In the genomic region with DNA sequence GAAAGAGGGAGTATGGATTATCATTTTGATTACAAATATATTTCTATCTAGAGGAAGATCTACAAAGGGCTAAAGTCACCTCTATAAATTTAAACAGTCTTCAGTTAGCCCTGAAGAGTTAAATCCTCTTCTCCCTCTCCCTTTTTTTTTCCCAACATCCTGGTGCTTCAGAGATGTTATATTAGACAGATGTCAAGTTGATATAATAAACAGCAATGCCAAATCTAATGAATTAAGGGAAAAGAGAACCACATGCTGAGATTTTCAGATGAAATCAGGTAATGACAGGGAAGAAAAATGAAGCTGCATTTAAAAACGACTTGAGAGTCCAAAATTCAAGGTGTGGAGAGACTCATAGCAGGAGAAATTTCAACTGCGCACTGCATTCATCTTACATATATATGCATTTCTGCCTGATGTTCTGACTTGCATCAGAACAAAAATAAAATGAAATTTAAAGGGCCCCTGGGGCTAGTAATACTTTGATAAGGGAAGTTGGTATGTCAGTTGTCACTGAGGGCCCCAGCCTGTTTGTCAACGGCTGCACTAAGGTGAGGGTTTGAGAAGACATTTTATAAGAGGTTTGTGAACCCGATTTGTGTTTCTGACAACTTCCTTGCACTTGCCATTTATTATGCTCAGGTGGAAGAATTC, we compare ENCODE assay signal across 19 cellular contexts.
DNase-seq lines count a peak whose midpoint lies in the region; ATAC-seq and TF ChIP-seq lines count a peak whose summit lies in the region.
"Had no signal": no experiment of that assay in that cellular context is flagged by ENCODE, and none has a peak within 500 bp of the region (broad histone marks: within the 10 kb centered on the region; RNA-seq: fewer than 3 reads in every experiment).

No MANE protein-coding gene starts in this region.

- H3K27ac Mint-ChIP-seq in activated CD4-positive, alpha-beta memory T cell treated with anti-CD3 and anti-CD28 coated beads for 36 hours = no peak overlapping the region
- H3K27ac Mint-ChIP-seq: CD4-positive, alpha-beta memory T cell; HFFc6 had no signal

- no peak overlapping the region for H3K14ac ChIP-seq in neuronal stem cell (ENCODE audit: low read length)

- no peak overlapping the region for H3K9ac ChIP-seq in neuronal stem cell (ENCODE audit: low read depth, low read length, poor library complexity)

- H4K8ac ChIP-seq in neuronal stem cell (ENCODE audit: low read depth, low read length) = no peak overlapping the region

- no peak for ATAC-seq in GM19455 (IDR thresholded peaks at IDR 0.05; ENCODE audit: unreplicated experiment)
- no peak for ATAC-seq in activated T-cell treated with anti-CD3 and anti-CD28 coated beads, Interleukin-2, amount 50 U/mL, for 4 hours
- ATAC-seq: A549, HepG2 had no signal

- H4K91ac ChIP-seq in neuronal stem cell (ENCODE audit: low read depth, low read length, poor library complexity) = no peak overlapping the region

- CTCF ChIA-PET in activated CD4-positive, alpha-beta memory T cell treated with anti-CD3 and anti-CD28 coated beads for 36 hours (lab: Charles Lee) = interaction anchor here (0.8 kb wide), 1 partner anchor 25 kb away, joined by 3 read pairs; no protein-coding TSS in a partner anchor

- H2AK5ac ChIP-seq in neuronal stem cell (ENCODE audit: low read depth, low read length) = no peak overlapping the region

- peak overlapping the region in 3 of 4 donors; percentile 32 to 69 (median 61) for H3K27ac ChIP-seq in esophagus muscularis mucosa (replicated peaks in 1 of 4)
- no peak overlapping the region for H3K27ac ChIP-seq in neuronal stem cell (replicated peaks; ENCODE audit: low read length)
- H3K27ac ChIP-seq: A549, C4-2B had no signal

- no peak overlapping the region for H3K4me3 Mint-ChIP-seq in activated CD4-positive, alpha-beta memory T cell treated with anti-CD3 and anti-CD28 coated beads for 36 hours
- H3K4me3 Mint-ChIP-seq in activated T-cell treated with anti-CD3 and anti-CD28 coated beads, Interleukin-2, amount 50 U/mL, for 4 hours = no peak overlapping the region
- H3K4me3 Mint-ChIP-seq: CD4-positive, alpha-beta memory T cell; HFFc6 had no signal

- no peak overlapping the region for H3K23ac ChIP-seq in neuronal stem cell (ENCODE audit: low read depth, low read length, poor library complexity)

- H3K27me3 Mint-ChIP-seq in activated CD4-positive, alpha-beta memory T cell treated with anti-CD3 and anti-CD28 coated beads for 36 hours = peaks cover 32% of the 10 kb centered on the region
- H3K27me3 Mint-ChIP-seq in activated T-cell treated with anti-CD3 and anti-CD28 coated beads, Interleukin-2, amount 50 U/mL, for 4 hours (ENCODE audit: low read depth) = peaks cover 32% of the 10 kb centered on the region

- no peak for TF ChIP-seq EP300 in esophagus muscularis mucosa (IDR thresholded peaks at IDR 0.05)

- H2BK120ac ChIP-seq in neuronal stem cell (ENCODE audit: low read depth, low read length) = no peak overlapping the region

- TF ChIP-seq POLR2A in NB4 (IDR thresholded peaks at IDR 0.05; ENCODE audit: extremely low read depth, insufficient read length) (no peak), esophagus muscularis mucosa (IDR thresholded peaks at IDR 0.05; ENCODE audit: low read depth) (no peak)

- H3K4me1 Mint-ChIP-seq in activated CD4-positive, alpha-beta memory T cell treated with anti-CD3 and anti-CD28 coated beads for 36 hours (ENCODE audit: low read depth) = no peaks in the 10 kb centered on the region
- no peaks in the 10 kb centered on the region for H3K4me1 Mint-ChIP-seq in activated T-cell treated with anti-CD3 and anti-CD28 coated beads, Interleukin-2, amount 50 U/mL, for 4 hours (ENCODE audit: low read depth)

- no peak overlapping the region for H2BK12ac ChIP-seq in neuronal stem cell (ENCODE audit: low read length)

- H3K9me3 ChIP-seq in esophagus muscularis mucosa (no peaks in the 10 kb centered on the region), neuronal stem cell (replicated peaks in 1 of 2; ENCODE audit: control insufficient read depth in 2 of 2, insufficient read depth in 1 of 2, low read depth in 1 of 2, low read length in 2 of 2) (no peaks in the 10 kb centered on the region)
- H3K9me3 ChIP-seq: A549, BE2C had no signal

- H3K9me3 Mint-ChIP-seq in activated CD4-positive, alpha-beta memory T cell treated with anti-CD3 and anti-CD28 coated beads for 36 hours = no peaks in the 10 kb centered on the region
- no peaks in the 10 kb centered on the region for H3K9me3 Mint-ChIP-seq in activated T-cell treated with anti-CD3 and anti-CD28 coated beads, Interleukin-2, amount 50 U/mL, for 4 hours
- H3K9me3 Mint-ChIP-seq: HFFc6 had no signal

- POLR2A ChIA-PET in activated CD4-positive, alpha-beta memory T cell treated with anti-CD3 and anti-CD28 coated beads for 36 hours (lab: Charles Lee) = no interaction called here

- H3K27me3 ChIP-seq in esophagus muscularis mucosa (no peaks in the 10 kb centered on the region), neuronal stem cell (ENCODE audit: control insufficient read depth in 3 of 3, insufficient read depth in 3 of 3, low read depth in 1 of 3, low read length in 3 of 3) (peaks cover 0 to 21% (median 0%) of the 10 kb centered on the region in 3 experiments)
- H3K27me3 ChIP-seq: BE2C had no signal

- H3K4me3 ChIP-seq in NB4 (ENCODE audit: low read depth, low read length) (no peak overlapping the region), esophagus muscularis mucosa (no peak overlapping the region), neuronal stem cell (ENCODE audit: low read length in 2 of 2) (no peak overlapping the region)
- H3K4me3 ChIP-seq: A549 had no signal

- DNase-seq in NB4 (ENCODE audit: low read depth) = peak; percentile 74
- peak; percentile 92 for DNase-seq in SK-N-DZ (ENCODE audit: low spot score)
- DNase-seq in esophagus muscularis mucosa (ENCODE audit: extremely low spot score) = no peak
- DNase-seq in neuronal stem cell (ENCODE audit: low spot score) = no peak
- DNase-seq in activated CD4-positive, alpha-beta memory T cell treated with anti-CD3 and anti-CD28 coated beads for 36 hours = no peak
- no peak for DNase-seq in activated T-cell treated with anti-CD3 and anti-CD28 coated beads, Interleukin-2, amount 50 U/mL, for 4 hours
- DNase-seq: BE2C; CD4-positive, alpha-beta memory T cell; COR-L47; DMS153; DMS79 treated with DMSO at 0.1 percent for 48 hours; EL; GOT3; HCEC 1CT; HFFc6 had no signal

- no peak overlapping the region for H2BK15ac ChIP-seq in neuronal stem cell (ENCODE audit: low read length)

- H2BK5ac ChIP-seq in neuronal stem cell (ENCODE audit: low read length) = no peak overlapping the region

- H2AFZ ChIP-seq in neuronal stem cell (ENCODE audit: low read length) = peak overlapping the region; percentile 36

- intact Hi-C loops in esophagus muscularis mucosa (cut with DNase I) = no loop called here
- intact Hi-C loops in activated CD4-positive, alpha-beta memory T cell treated with anti-CD3 and anti-CD28 coated beads for 36 hours (cut with micrococcal nuclease) = no loop called here

- TF ChIP-seq CTCF in NB4 (IDR thresholded peaks at IDR 0.05; ENCODE audit: low read depth, low read length) (no peak), esophagus muscularis mucosa (IDR thresholded peaks at IDR 0.05) (no peak)

- H3K36me3 ChIP-seq in esophagus muscularis mucosa (no peaks in the 10 kb centered on the region), neuronal stem cell (replicated peaks in 1 of 2; ENCODE audit: control insufficient read depth in 2 of 2, insufficient read depth in 2 of 2, low read length in 2 of 2) (no peaks in the 10 kb centered on the region)
- H3K36me3 ChIP-seq: BE2C had no signal

- H3K79me1 ChIP-seq in neuronal stem cell (ENCODE audit: low read depth, low read length) = no peaks in the 10 kb centered on the region

- no peak overlapping the region for H3K4me2 ChIP-seq in neuronal stem cell (ENCODE audit: insufficient read depth, low read length, poor library complexity, severe bottlenecking)
- H3K4me2 ChIP-seq: A549 had no signal

- H3K4me1 ChIP-seq in esophagus muscularis mucosa = peaks cover 3 to 29% (median 23%) of the 10 kb centered on the region in 4 donors
- H3K4me1 ChIP-seq in neuronal stem cell (ENCODE audit: control insufficient read depth in 2 of 2, insufficient read depth in 1 of 2, low read depth in 1 of 2, low read length in 2 of 2) = peaks cover 0 to 5% of the 10 kb centered on the region in 2 donors
- H3K4me1 ChIP-seq: A549 had no signal

- WGBS in esophagus muscularis mucosa = 64% methylated on average over 4 of the region's 4 CpGs
- no CpG with 5 or more reads among the region's 4 CpGs for WGBS in neuronal stem cell (ENCODE audit: extremely low coverage in 2 of 2, insufficient read length in 2 of 2, insufficient replicate concordance in 1 of 2), 2 donors

- no peaks in the 10 kb centered on the region for H3K36me3 Mint-ChIP-seq in activated CD4-positive, alpha-beta memory T cell treated with anti-CD3 and anti-CD28 coated beads for 36 hours
- H3K36me3 Mint-ChIP-seq in activated T-cell treated with anti-CD3 and anti-CD28 coated beads, Interleukin-2, amount 50 U/mL, for 4 hours (ENCODE audit: insufficient read depth) = no peaks in the 10 kb centered on the region
- H3K36me3 Mint-ChIP-seq: CD4-positive, alpha-beta memory T cell had no signal

- no peak overlapping the region for H3K18ac ChIP-seq in neuronal stem cell (ENCODE audit: low read length)

- no peak overlapping the region for H3K4ac ChIP-seq in neuronal stem cell (ENCODE audit: low read length)

Comparison
In these comparisons a context has a peak if more than half of its experiments do, and no peak if none do; other contexts are left out.
1. DNase-seq: peak in NB4 (single experiment) and SK-N-DZ (single experiment); none in esophagus muscularis mucosa (single experiment), neuronal stem cell (single experiment), activated CD4-positive, alpha-beta memory T cell treated with anti-CD3 and anti-CD28 coated beads for 36 hours (single experiment) and activated T-cell treated with anti-CD3 and anti-CD28 coated beads, Interleukin-2, amount 50 U/mL, for 4 hours (single experiment).